ENCODE assay signal across 9 cellular contexts in genomic region chr13:51549050-51549449, GRCh38. TPM values are rescaled to one million over a fixed set of nuclear protein-coding genes. Genes with fewer than 3 reads are reported as not detected.
DNase-seq lines count a peak whose midpoint lies in the region; ATAC-seq, FAIRE-seq and TF ChIP-seq lines count a peak whose summit lies in the region.
"Had no signal": no experiment of that assay in that cellular context is flagged by ENCODE, and none has a peak within 500 bp of the region (broad histone marks: within the 10 kb centered on the region; RNA-seq: fewer than 3 reads in every experiment).

No MANE protein-coding gene starts in this region.

- in situ Hi-C loops in Caki2 (cut with HindIII; ENCODE audit: low pct_unique_long_range_greater_than_20kb, low sequenced_read_pairs) = no loop called here

- no peaks in the 10 kb centered on the region for H3K79me2 ChIP-seq in H1 (ENCODE audit: control insufficient read depth in 1 of 2, insufficient read depth in 2 of 2, low read length in 2 of 2)

- no peak overlapping the region for H3K23ac ChIP-seq in H1 (ENCODE audit: insufficient read length)

- FAIRE-seq in H1 (lab: Jason Lieb, UNC) = no peak
- FAIRE-seq: colon had no signal

- H3K4me1 ChIP-seq in H1 (replicated peaks in 1 of 4; ENCODE audit: control insufficient read depth in 3 of 4, insufficient read depth in 4 of 4, low read length in 3 of 4) = peaks cover 0 to 6% (median 2%) of the 10 kb centered on the region in 4 experiments; a peak in 3 of 7 replicates

- no peak for TF ChIP-seq EP300 in H1 (IDR thresholded peaks at IDR 0.05; ENCODE audit: borderline replicate concordance in 1 of 2, low read depth in 2 of 2, low read length in 2 of 2)

- no peak overlapping the region for H3K18ac ChIP-seq in H1 (ENCODE audit: extremely low read depth, low read length)

- H4K8ac ChIP-seq in H1 (ENCODE audit: extremely low read depth, insufficient read depth, low read length) = no peak overlapping the region

- CTCF ChIA-PET in H1 (lab: Charles Lee; ENCODE audit: partially characterized antibody) = interaction anchor here (0.6 kb wide), 1 partner anchor 1257 kb away, joined by 3 read pairs; no protein-coding TSS in a partner anchor

- H2BK120ac ChIP-seq in H1 (replicated peaks; ENCODE audit: low read depth, low read length) = no peak overlapping the region

- H4K5ac ChIP-seq in H1 (ENCODE audit: insufficient read length, low read depth, low read length) = no peak overlapping the region

- no peak overlapping the region for H3K4me2 ChIP-seq in H1 (ENCODE audit: insufficient read depth in 1 of 2, low read depth in 2 of 2, low read length in 2 of 2)

- H2BK15ac ChIP-seq in H1 (ENCODE audit: low read length) = no peak overlapping the region

- H3K36me3 ChIP-seq in H1 (ENCODE audit: control insufficient read depth in 2 of 4, insufficient read depth in 4 of 4, low read length in 3 of 4) = no peaks in the 10 kb centered on the region

- H3K23me2 ChIP-seq in H1 (ENCODE audit: low read depth, low read length) = no peaks in the 10 kb centered on the region

- 0 out of 2 replicates have a peak overlapping the region, but pooled peaks have one; percentile 8 for H2AFZ ChIP-seq in H1 (ENCODE audit: low read length)

- no peaks in the 10 kb centered on the region for H4K20me1 ChIP-seq in H1 (replicated peaks in 1 of 2; ENCODE audit: control insufficient read depth in 1 of 2, insufficient read depth in 2 of 2, low read length in 2 of 2)

- no peak overlapping the region for H2BK12ac ChIP-seq in H1 (ENCODE audit: low read depth, low read length)

- H3K9ac ChIP-seq in H1 (replicated peaks in 1 of 4; ENCODE audit: extremely low read depth in 1 of 4, low read depth in 3 of 4, low read length in 3 of 4) = no peak overlapping the region

- TF ChIP-seq CTCF in GM20000 (IDR thresholded peaks at IDR 0.05; ENCODE audit: extremely low read depth, missing control alignments) = no peak
- TF ChIP-seq CTCF in H1 (IDR thresholded peaks at IDR 0.05; ENCODE audit: control extremely low read depth in 1 of 3, insufficient read depth in 1 of 3, low read depth in 1 of 3, low read length in 3 of 3) = no peak

- no peaks in the 10 kb centered on the region for H3K27me3 ChIP-seq in H1 (replicated peaks in 1 of 4; ENCODE audit: control insufficient read depth in 3 of 4, extremely low read depth in 1 of 4, insufficient read depth in 3 of 4, low read length in 3 of 4)

- H2BK5ac ChIP-seq in H1 (ENCODE audit: low read depth, low read length) = no peak overlapping the region

- ATAC-seq in HG03460 (IDR thresholded peaks at IDR 0.05; ENCODE audit: unreplicated experiment) (peak; percentile 50), GM21390 (IDR thresholded peaks at IDR 0.05; ENCODE audit: unreplicated experiment) (no peak)

- TF ChIP-seq POLR2A in H1 (IDR thresholded peaks at IDR 0.05; ENCODE audit: control extremely low read depth in 1 of 2, low read depth in 2 of 2, low read length in 2 of 2) = no peak

- no peaks in the 10 kb centered on the region for H3K79me1 ChIP-seq in H1 (ENCODE audit: low read depth, low read length)

- POLR2A ChIA-PET in H1 (lab: Charles Lee; ENCODE audit: partially characterized antibody) = no interaction called here

- no peak overlapping the region for H3K56ac ChIP-seq in H1 (replicated peaks; ENCODE audit: insufficient read length, low read depth, low read length)

- no peak overlapping the region for H3K4ac ChIP-seq in H1 (replicated peaks; ENCODE audit: insufficient read length, low read depth, low read length)

- H3K4me3 ChIP-seq in H1 (ENCODE audit: extremely low read depth in 1 of 4, insufficient read depth in 2 of 4, low read depth in 3 of 4, low read length in 4 of 4) = no peak overlapping the region

- H4K91ac ChIP-seq in H1 (replicated peaks; ENCODE audit: insufficient read length, low read length) = no peak overlapping the region

- H3K27ac ChIP-seq in H1 (ENCODE audit: low read depth, low read length) = no peak overlapping the region

- DNase-seq in Caki2 (ENCODE audit: low read depth) (peak; percentile 14), GM20000 (ENCODE audit: low spot score) (peak; percentile 31), H1 (ENCODE audit: low read depth in 1 of 2, low spot score in 2 of 2) (no peak), DMS114 treated with DMSO at 0.1 percent for 48 hours (lab: John Stamatoyannopoulos, UW; ENCODE audit: unreplicated experiment) (no peak)
- no peak for DNase-seq in central memory CD4-positive, alpha-beta T cell
- no peak for DNase-seq in stimulated activated CD4-positive, alpha-beta T cell treated with anti-CD3 and anti-CD28 coated beads, Interleukin-4, amount 100 ng/mL, for 24 hours

- no peak for TF ChIP-seq RAD21 in H1 (IDR thresholded peaks at IDR 0.05 in 1 of 2, conservative IDR thresholded peaks at IDR 0.05 in 1 of 2; ENCODE audit: low read depth in 2 of 2, low read length in 2 of 2)

- no peak overlapping the region for H2BK20ac ChIP-seq in H1 (ENCODE audit: low read length)

- no peak overlapping the region for H2AK5ac ChIP-seq in H1 (ENCODE audit: low read depth, low read length)

- H3K9me3 ChIP-seq in H1 (ENCODE audit: insufficient read depth in 2 of 2, low read depth in 1 of 2, low read length in 1 of 2) = no peaks in the 10 kb centered on the region

- 83% methylated on average over 3 of the region's 3 CpGs; no CpG with 5 or more reads in 1 of the 2 experiments for WGBS in H1 (ENCODE audit: extremely low coverage in 1 of 2, insufficient coverage in 1 of 2, insufficient read length in 1 of 2, insufficient replicate concordance in 2 of 2, low coverage in 1 of 2, low lambda C conversion rate in 2 of 2, missing lambda C conversion rate in 1 of 2), 2 experiments

- no peak overlapping the region for H3K14ac ChIP-seq in H1 (ENCODE audit: insufficient read length)

TF ChIP-seq in H1, 55 proteins besides CTCF, POLR2A, EP300 and RAD21:
- no peak for TF ChIP-seq TAF1 (IDR thresholded peaks at IDR 0.05; ENCODE audit: low read depth, low read length)
- TF ChIP-seq JUND (IDR thresholded peaks at IDR 0.05; ENCODE audit: low read length) = peak; percentile 65; the same call in 1 of the 2 replicates
- no peak for TF ChIP-seq CREB1 (IDR thresholded peaks at IDR 0.05)
TF ChIP-seq in H1: peak in this region for 1.

RNA-seq across cellular contexts. Expression of gene WDFY2, which starts 35.2 kb away (rescaled TPM):
- total RNA-seq in Caki2 (2014; rRNA removed; shearing (Covaris generic); ENCODE audit: low replicate concordance) = 0.70 and 1.2 TPM in 2 replicates
- total RNA-seq in H1 (2021; fragmentation: NEBNext Ultra II Directional; extraction: Animal tissue kit (Norgen Biotek cat#: 25700)) = 29.0 and 31.1 TPM in 2 replicates
- 13.5 and 13.9 TPM in 2 replicates for polyA plus RNA-seq in H1 (2011; rRNA removed)
- 18.9 TPM for polyA plus RNA-seq in H1 (2011; cell fraction: cytosol; rRNA removed)
- 36.9 TPM for polyA plus RNA-seq in H1 (2011; cell fraction: nucleus; rRNA removed)
- polyA plus RNA-seq in H1 (2012, experiment 1 of 2) = 16.2 to 20.8 TPM (median 18.3 TPM) in 4 replicates
- polyA plus RNA-seq in H1 (2012, experiment 2 of 2) = 5.1 TPM
- 15.5 TPM for polyA plus RNA-seq in H1 (2013, experiment 1 of 2)
- polyA plus RNA-seq in H1 (2013, experiment 2 of 2) = 14.5 TPM
- polyA minus RNA-seq in H1 (2011; rRNA and poly(A)+ RNA removed) = 38.2 and 40.9 TPM in 2 replicates
- 16.6 TPM for polyA minus RNA-seq in H1 (2011; cell fraction: cytosol; rRNA and poly(A)+ RNA removed)
- polyA minus RNA-seq in H1 (2011; cell fraction: nucleus; rRNA and poly(A)+ RNA removed) = 60.5 TPM

Comparison
In these comparisons a context has a peak if more than half of its experiments do, and no peak if none do; other contexts are left out.
1. DNase-seq: peak in Caki2 (single experiment) and GM20000 (single experiment); none in H1 (0 of 2), DMS114 treated with DMSO at 0.1 percent for 48 hours (single experiment), central memory CD4-positive, alpha-beta T cell (single experiment) and stimulated activated CD4-positive, alpha-beta T cell treated with anti-CD3 and anti-CD28 coated beads, Interleukin-4, amount 100 ng/mL, for 24 hours (single experiment).
2. RNA of gene WDFY2, which starts 35.2 kb away (total RNA-seq): 29.0 to 31.1 TPM in H1; 0.70 to 1.2 TPM in Caki2; every median in the first group is over 10 times any median in the second.